Comparison of ENCODE assay signal across 8 cellular contexts in the genomic region with DNA sequence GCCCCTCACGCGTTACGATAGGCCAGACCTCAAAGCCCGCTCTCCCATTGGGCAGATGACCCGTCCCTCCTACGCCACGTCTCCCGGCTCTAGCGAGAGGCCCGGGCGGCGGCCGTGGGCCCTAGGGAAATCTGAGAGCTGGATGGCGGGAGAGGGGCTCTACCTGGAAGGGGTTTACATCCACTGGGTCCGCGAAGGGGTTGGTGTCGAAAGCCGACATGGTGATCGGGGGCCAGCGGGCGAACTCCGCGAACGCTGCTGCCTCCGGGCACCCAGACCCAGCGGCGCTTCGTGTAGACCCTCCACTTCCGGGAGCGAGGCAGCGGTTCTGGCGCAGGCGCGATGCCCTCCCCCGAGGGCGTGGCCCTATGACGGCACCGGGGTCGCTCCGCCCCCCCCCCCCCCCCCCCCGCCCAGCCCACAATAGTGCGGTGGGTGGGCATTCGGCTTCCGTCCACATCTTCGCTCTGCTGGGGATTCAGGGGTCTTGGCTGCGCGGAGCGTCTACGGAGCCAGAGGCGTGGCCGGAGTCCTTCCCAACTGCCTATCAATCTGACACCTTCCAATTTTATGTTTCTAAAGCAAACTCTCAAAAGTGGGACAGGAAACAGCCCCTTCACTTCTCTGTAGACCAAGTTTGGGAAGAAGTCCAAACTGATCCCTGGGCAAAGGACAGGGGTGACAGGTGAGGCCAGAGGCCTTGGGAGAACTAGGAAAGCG. TPM values are rescaled to one million over a fixed set of nuclear protein-coding genes. Genes with fewer than 3 reads are reported as not detected.
A peak's percentile ranks its signal among the peaks of the same experiment; 100 is the strongest.
DNase-seq lines count a peak whose midpoint lies in the region; ATAC-seq, FAIRE-seq and TF ChIP-seq lines count a peak whose summit lies in the region.

A gene with protein sequence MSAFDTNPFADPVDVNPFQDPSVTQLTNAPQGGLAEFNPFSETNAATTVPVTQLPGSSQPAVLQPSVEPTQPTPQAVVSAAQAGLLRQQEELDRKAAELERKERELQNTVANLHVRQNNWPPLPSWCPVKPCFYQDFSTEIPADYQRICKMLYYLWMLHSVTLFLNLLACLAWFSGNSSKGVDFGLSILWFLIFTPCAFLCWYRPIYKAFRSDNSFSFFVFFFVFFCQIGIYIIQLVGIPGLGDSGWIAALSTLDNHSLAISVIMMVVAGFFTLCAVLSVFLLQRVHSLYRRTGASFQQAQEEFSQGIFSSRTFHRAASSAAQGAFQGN (minus strand): TSS at position 330 of the 720 bp plus-strand sequence. CDS start 110 bp downstream, at position 220.

- in situ Hi-C loops in GM18951 (cut with MboI; ENCODE audit: low sequenced_read_pairs, unreplicated experiment) (no loop called here), mammary epithelial cell (cut with MboI; ENCODE audit: low sequenced_read_pairs in 2 of 2) (no loop called here)

- H3K27ac ChIP-seq in mammary epithelial cell (ENCODE audit: insufficient read depth, low read depth, low read length) (peak within 1 kb of the TSS; percentile 84), small intestine (ENCODE audit: low read depth in 1 of 2, low read length in 1 of 2) (peak within 1 kb of the TSS; percentile 93 to 96)

- H3K9me3 ChIP-seq in mammary epithelial cell (replicated peaks; ENCODE audit: insufficient read depth, low read length) = no peaks in the 10 kb centered on the region
- H3K9me3 ChIP-seq in small intestine (ENCODE audit: control insufficient read depth, low read depth) = no peaks in the 10 kb centered on the region

- H3K4me3 ChIP-seq in WI38 (ENCODE audit: low read depth, low read length) (peak within 1 kb of the TSS; percentile 90), mammary epithelial cell (replicated peaks in 1 of 3; ENCODE audit: insufficient read depth in 1 of 3, low read depth in 2 of 3, low read length in 3 of 3) (peak within 1 kb of the TSS; percentile 65 to 93 (median 70)), small intestine (ENCODE audit: low read depth in 1 of 2, low read length in 2 of 2) (peak within 1 kb of the TSS; percentile 72 to 74)

- FAIRE-seq in small intestine (lab: Jason Lieb, UNC) = no peak

- H4K20me1 ChIP-seq in mammary epithelial cell (ENCODE audit: insufficient read depth, low read length) = no peaks in the 10 kb centered on the region

- H3K9ac ChIP-seq in mammary epithelial cell (ENCODE audit: insufficient read depth, low read length) = peak within 1 kb of the TSS; percentile 88

- TF ChIP-seq CTCF in WI38 (IDR thresholded peaks at IDR 0.05; ENCODE audit: low read depth, low read length) = no peak
- TF ChIP-seq CTCF in mammary epithelial cell (conservative IDR thresholded peaks at IDR 0.05 in 1 of 2, IDR thresholded peaks at IDR 0.05 in 1 of 2; ENCODE audit: extremely low read depth in 1 of 2, insufficient read depth in 1 of 2, low read depth in 1 of 2, low read length in 2 of 2) = no peak

- H3K4me1 ChIP-seq in mammary epithelial cell (ENCODE audit: insufficient read depth, low read length) (peaks cover 29% of the 10 kb centered on the region), small intestine (ENCODE audit: control insufficient read depth in 2 of 2, insufficient read depth in 1 of 2, low read depth in 1 of 2, low read length in 1 of 2) (peaks cover 8 to 14% of the 10 kb centered on the region in 2 donors)

- H3K27me3 ChIP-seq in mammary epithelial cell (ENCODE audit: insufficient read depth, low read length) (no peaks in the 10 kb centered on the region), small intestine (ENCODE audit: control insufficient read depth in 2 of 2, insufficient read depth in 2 of 2, low read length in 2 of 2) (no peaks in the 10 kb centered on the region)

- under 1% methylated on average over 13 of the region's 52 CpGs for WGBS in mammary epithelial cell (ENCODE audit: low coverage, missing lambda C conversion rate)
- 0 to 1% (median 1%) methylated on average over 33 to 50 of the region's 52 CpGs for WGBS in small intestine, 3 donors

- peak within 1 kb of the TSS; percentile 72 for H3K4me2 ChIP-seq in mammary epithelial cell (ENCODE audit: insufficient read depth, low read depth, low read length)

- peak; percentile 98 for DNase-seq in AG08396 (ENCODE audit: low spot score)
- peak; percentile 86 for DNase-seq in NCI-H2227 treated with DMSO at 0.1 percent for 48 hours (lab: John Stamatoyannopoulos, UW)
- peak; percentile 93 for DNase-seq in mammary epithelial cell
- DNase-seq in iPS-NIHi11 (ENCODE audit: low spot score) = peak; percentile 97
- DNase-seq in small intestine = peak; percentile 98

- intact Hi-C loops in mammary epithelial cell (cut with micrococcal nuclease) = loop anchor here (1.0 kb wide), 1 partner anchor 30 kb away; the partner anchor contains the start of gene ULK3

- BruUV-seq in mammary epithelial cell (replicated peaks; lab: Mats Ljungman, UMichigan) = TSS peak; percentile 30

- CTCF ChIA-PET in mammary epithelial cell (lab: Charles Lee; ENCODE audit: low non-redundant PET) = interaction anchor here (0.9 kb wide), 1 partner anchor 379 kb away, joined by 4 read pairs; no protein-coding TSS in a partner anchor

- H3K36me3 ChIP-seq in mammary epithelial cell (ENCODE audit: insufficient read depth, low read length) = no peaks in the 10 kb centered on the region
- no peaks in the 10 kb centered on the region for H3K36me3 ChIP-seq in small intestine (ENCODE audit: control insufficient read depth in 2 of 2, insufficient read depth in 2 of 2, low read length in 2 of 2)

- peak within 1 kb of the TSS; percentile 96 for H2AFZ ChIP-seq in mammary epithelial cell (ENCODE audit: low read depth, low read length)

- TF ChIP-seq POLR2A in GM18951 (IDR thresholded peaks at IDR 0.05; ENCODE audit: extremely low read depth, insufficient read depth, insufficient read length) = peak; percentile 89

- H3K79me2 ChIP-seq in mammary epithelial cell (ENCODE audit: insufficient read depth, low read length) = peaks cover 43% of the 10 kb centered on the region

- peak; percentile 81 for ATAC-seq in HG03175 (IDR thresholded peaks at IDR 0.05; ENCODE audit: unreplicated experiment)

- dilution Hi-C loops in mammary epithelial cell (cut with HindIII; ENCODE audit: low sequenced_read_pairs) = no loop called here

RNA-seq across cellular contexts. Expression of the gene that starts here (rescaled TPM):
- total RNA-seq in mammary epithelial cell = 10 to 100 TPM; 36.5 to 52.6 TPM
- polyA plus RNA-seq in mammary epithelial cell (70.6 TPM), small intestine (10 to 100 TPM; 52.3 to 92.3 (median 59.2) TPM)
- polyA minus RNA-seq in mammary epithelial cell = 325 TPM

Comparison
In these comparisons a context has a peak if more than half of its experiments do, and no peak if none do; other contexts are left out.
1. Peak in every context shown above with its lines: DNase-seq, ATAC-seq, H3K4me3 ChIP-seq and H3K27ac ChIP-seq.